Comparison of ENCODE assay signal across 9 cellular contexts in the genomic region with DNA sequence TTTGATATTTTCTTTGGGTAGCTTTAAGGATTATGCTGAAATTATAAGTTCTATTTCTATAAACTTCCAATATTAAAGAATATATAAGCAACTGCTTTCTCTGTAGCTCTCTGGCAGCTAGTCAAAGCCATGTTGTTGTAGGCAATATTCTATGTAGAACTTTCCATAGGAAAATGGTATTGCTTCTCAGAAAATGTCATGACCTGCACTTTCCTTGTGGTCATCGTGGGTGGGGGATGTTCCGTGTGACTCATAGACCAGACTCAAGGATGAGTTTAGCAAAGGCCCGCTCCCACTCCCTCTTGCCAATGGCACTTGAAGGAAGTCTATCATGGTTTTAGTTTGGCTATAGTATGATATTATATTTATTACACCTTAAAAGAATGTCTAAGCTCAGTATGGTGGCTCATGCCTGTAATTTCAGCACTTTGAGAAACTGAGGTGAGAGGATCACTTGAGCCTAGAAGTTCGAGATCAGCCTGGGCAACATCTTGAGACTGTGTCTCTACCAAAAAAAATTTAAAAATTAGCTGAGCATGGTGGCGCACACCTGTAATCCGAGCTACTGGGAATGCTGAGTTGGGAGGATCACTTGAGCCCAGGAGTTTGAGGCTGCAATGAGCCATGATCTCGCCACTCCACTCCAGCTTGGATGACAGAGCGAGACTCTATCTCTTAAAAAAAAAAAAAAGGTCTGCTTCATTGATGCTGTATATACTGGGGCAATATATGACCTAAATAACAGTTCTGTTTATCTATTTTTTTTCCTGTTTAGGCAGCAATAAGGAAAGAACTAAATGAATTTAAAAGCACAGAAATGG. TPM values are rescaled to one million over a fixed set of nuclear protein-coding genes. Genes with fewer than 3 reads are reported as not detected.
A peak's percentile ranks its signal among the peaks of the same experiment; 100 is the strongest.
DNase-seq lines count a peak whose midpoint lies in the region; ATAC-seq and TF ChIP-seq lines count a peak whose summit lies in the region.
"Had no signal": no experiment of that assay in that cellular context is flagged by ENCODE, and none has a peak within 500 bp of the region (broad histone marks: within the 10 kb centered on the region; RNA-seq: fewer than 3 reads in every experiment).

No MANE protein-coding gene starts in this region.

- H3K27ac Mint-ChIP-seq in T-cell: no peak overlapping the region

- intact Hi-C loops in testis (cut with DNase I; ENCODE audit: low total_unique reads): no loop called here

- WGBS in testis, 2 donors: 88 to 89% methylated on average over 8 of the region's 8 CpGs

- ATAC-seq in HG03442 (IDR thresholded peaks at IDR 0.05; ENCODE audit: unreplicated experiment): peak; percentile 53
- no peak for ATAC-seq in T-cell (replicated peaks in 1 of 4)

- H3K36me3 Mint-ChIP-seq in T-cell: peaks cover 52% of the 10 kb centered on the region

- CTCF ChIA-PET in T-cell (lab: Charles Lee): interaction anchor here in 1 of 2 donors (0.6 to 0.7 kb wide), 2 partner anchors 197 to 1186 kb away, joined by 3 to 5 read pairs; no protein-coding TSS in a partner anchor

- no peaks in the 10 kb centered on the region for H3K27me3 Mint-ChIP-seq in T-cell

- H3K36me3 ChIP-seq in testis (ENCODE audit: low read depth, missing control alignments): no peaks in the 10 kb centered on the region

- H3K4me1 Mint-ChIP-seq in T-cell: peaks cover 6 to 12% (median 11%) of the 10 kb centered on the region in 3 donors

- TF ChIP-seq POLR2A in erythroblast (IDR thresholded peaks at IDR 0.05; ENCODE audit: low read length) (no peak), testis (IDR thresholded peaks at IDR 0.05) (no peak)

- no peaks in the 10 kb centered on the region for H3K9me3 Mint-ChIP-seq in T-cell

- peak; percentile 8 for DNase-seq in activated CD4-positive, alpha-beta T cell treated with anti-CD3 and anti-CD28 coated beads, Interleukin-2, amount 50 U/mL, for 1 hour
- DNase-seq in erythroblast (lab: John Stamatoyannopoulos, UW): peak; percentile 57 to 61
- DNase-seq in stimulated activated CD8-positive, alpha-beta memory T cell treated with anti-CD3 and anti-CD28 coated beads, Interleukin-12 subunit alpha, Interleukin-12 subunit beta, amount 100 ng/mL, for 4 hours (ENCODE audit: low read depth): peak; percentile 42
- no peak for DNase-seq in T-cell
- no peak for DNase-seq in testis
- no peak for DNase-seq in NCI-H2227 treated with DMSO at 0.1 percent for 48 hours (lab: John Stamatoyannopoulos, UW)
- no peak for DNase-seq in KG1 (lab: John Stamatoyannopoulos, UW)
- DNase-seq: SK-N-SH had no signal

- TF ChIP-seq CTCF in testis (IDR thresholded peaks at IDR 0.05): no peak

- no peak overlapping the region for H3K4me3 Mint-ChIP-seq in T-cell

- H3K4me3 ChIP-seq in testis: no peak overlapping the region

- H3K4me1 ChIP-seq in testis: peaks cover 7% of the 10 kb centered on the region

- H3K27ac ChIP-seq in testis: no peak overlapping the region

- H3K9me3 ChIP-seq in testis: no peaks in the 10 kb centered on the region
- H3K9me3 ChIP-seq: SK-N-SH had no signal

- H3K27me3 ChIP-seq in testis: no peaks in the 10 kb centered on the region

- POLR2A ChIA-PET in T-cell (lab: Charles Lee): interaction anchor here in 1 of 2 donors (0.6 kb wide), 1 partner anchor 961 kb away, joined by 3 read pairs; no protein-coding TSS in a partner anchor

RNA-seq across cellular contexts. Expression of gene LTV1, which starts 36.6 kb away (rescaled TPM):
- total RNA-seq in T-cell (10 to 100 TPM; 16.6 to 22.1 (median 20.3) TPM), testis (10 to 100 TPM; 18.5 to 22.1 TPM)
- 19.7 TPM for polyA plus RNA-seq in testis (ENCODE audit: insufficient read depth, low read depth, low replicate concordance)

RNA-seq across cellular contexts. Expression of gene ZC2HC1B, which starts 57.8 kb away (rescaled TPM):
- total RNA-seq in T-cell: not detected
- 10 to 100 TPM in 1 of 2 donors, 1 to 10 TPM in 1; 4.6 to 16.9 TPM for total RNA-seq in testis
- 23.0 TPM for polyA plus RNA-seq in testis (ENCODE audit: insufficient read depth, low read depth, low replicate concordance)
- polyA plus RNA-seq: SK-N-SH had no signal

Comparison
In these comparisons a context has a peak if more than half of its experiments do, and no peak if none do; other contexts are left out.
1. DNase-seq: peak in activated CD4-positive, alpha-beta T cell treated with anti-CD3 and anti-CD28 coated beads, Interleukin-2, amount 50 U/mL, for 1 hour (single experiment), erythroblast (2 of 2) and stimulated activated CD8-positive, alpha-beta memory T cell treated with anti-CD3 and anti-CD28 coated beads, Interleukin-12 subunit alpha, Interleukin-12 subunit beta, amount 100 ng/mL, for 4 hours (single experiment); none in T-cell (0 of 34), testis (single experiment), NCI-H2227 treated with DMSO at 0.1 percent for 48 hours (single experiment) and KG1 (single experiment).
2. RNA of gene ZC2HC1B, which starts 57.8 kb away (total RNA-seq): 4.6 to 16.9 TPM in testis; not detected in T-cell; every median in the first group is over 4 times any median in the second.